16 cellular contexts compared by ENCODE assay signal in genomic region chr20:44580581-44581268, GRCh38. TPM values are rescaled to one million over a fixed set of nuclear protein-coding genes. Genes with fewer than 3 reads are reported as not detected.
A peak's percentile ranks its signal among the peaks of the same experiment; 100 is the strongest.
DNase-seq lines count a peak whose midpoint lies in the region; ATAC-seq and TF ChIP-seq lines count a peak whose summit lies in the region.
"Had no signal": no experiment of that assay in that cellular context is flagged by ENCODE, and none has a peak within 500 bp of the region (broad histone marks: within the 10 kb centered on the region; RNA-seq: fewer than 3 reads in every experiment).

No MANE protein-coding gene starts in this region.

- H3K4me3 ChIP-seq in coronary artery (no peak overlapping the region), upper lobe of right lung (no peak overlapping the region)
- H3K4me3 ChIP-seq: GM23338, suprapubic skin had no signal

- H3K9me3 Mint-ChIP-seq in activated CD4-positive, alpha-beta memory T cell treated with anti-CD3 and anti-CD28 coated beads for 36 hours = no peaks in the 10 kb centered on the region
- H3K9me3 Mint-ChIP-seq in activated CD4-positive, alpha-beta memory T cell treated with anti-CD3 and anti-CD28 coated beads, Interleukin-2, amount 10 ng/mL, durations not matched to agents 7 days and 5 days = no peaks in the 10 kb centered on the region
- no peaks in the 10 kb centered on the region for H3K9me3 Mint-ChIP-seq in natural killer cell
- H3K9me3 Mint-ChIP-seq: effector memory CD8-positive, alpha-beta T cell; GM23338 had no signal

- peaks cover 3% of the 10 kb centered on the region for H3K27me3 Mint-ChIP-seq in activated CD4-positive, alpha-beta memory T cell treated with anti-CD3 and anti-CD28 coated beads for 36 hours
- no peaks in the 10 kb centered on the region for H3K27me3 Mint-ChIP-seq in activated CD4-positive, alpha-beta memory T cell treated with anti-CD3 and anti-CD28 coated beads, Interleukin-2, amount 10 ng/mL, durations not matched to agents 7 days and 5 days
- no peaks in the 10 kb centered on the region for H3K27me3 Mint-ChIP-seq in natural killer cell (ENCODE audit: low read depth in 2 of 2)

- CTCF ChIA-PET in activated CD4-positive, alpha-beta memory T cell treated with anti-CD3 and anti-CD28 coated beads for 36 hours (lab: Charles Lee) = interaction anchor here (1.0 kb wide), 1 partner anchor 197 kb away, joined by 3 read pairs; no protein-coding TSS in a partner anchor
- CTCF ChIA-PET in activated CD4-positive, alpha-beta memory T cell treated with anti-CD3 and anti-CD28 coated beads, Interleukin-2, amount 10 ng/mL, durations not matched to agents 7 days and 5 days (lab: Charles Lee) = no interaction called here

- H3K27me3 ChIP-seq in upper lobe of right lung = no peaks in the 10 kb centered on the region
- H3K27me3 ChIP-seq: suprapubic skin had no signal

- intact Hi-C loops in activated CD4-positive, alpha-beta memory T cell treated with anti-CD3 and anti-CD28 coated beads for 36 hours (cut with micrococcal nuclease) = no loop called here
- intact Hi-C loops in natural killer cell (cut with micrococcal nuclease) = no loop called here
- intact Hi-C loops in upper lobe of right lung (cut with DNase I) = no loop called here

- H3K4me1 ChIP-seq in upper lobe of right lung = peaks cover 49% of the 10 kb centered on the region

- H3K4me3 Mint-ChIP-seq in activated CD4-positive, alpha-beta memory T cell treated with anti-CD3 and anti-CD28 coated beads for 36 hours = no peak overlapping the region
- H3K4me3 Mint-ChIP-seq in activated CD4-positive, alpha-beta memory T cell treated with anti-CD3 and anti-CD28 coated beads, Interleukin-2, amount 10 ng/mL, durations not matched to agents 7 days and 5 days = no peak overlapping the region
- peak overlapping the region; percentile 17 for H3K4me3 Mint-ChIP-seq in natural killer cell
- H3K4me3 Mint-ChIP-seq: GM23338 had no signal

- no peaks in the 10 kb centered on the region for H3K36me3 Mint-ChIP-seq in activated CD4-positive, alpha-beta memory T cell treated with anti-CD3 and anti-CD28 coated beads for 36 hours
- no peaks in the 10 kb centered on the region for H3K36me3 Mint-ChIP-seq in activated CD4-positive, alpha-beta memory T cell treated with anti-CD3 and anti-CD28 coated beads, Interleukin-2, amount 10 ng/mL, durations not matched to agents 7 days and 5 days (ENCODE audit: low read depth)
- H3K36me3 Mint-ChIP-seq in natural killer cell = no peaks in the 10 kb centered on the region

- peak overlapping the region; percentile 86 to 91 for H3K27ac ChIP-seq in coronary artery
- peak overlapping the region; percentile 84 for H3K27ac ChIP-seq in upper lobe of right lung

- TF ChIP-seq CTCF in coronary artery (IDR thresholded peaks at IDR 0.05) (no peak), natural killer cell (IDR thresholded peaks at IDR 0.05) (no peak), upper lobe of right lung (IDR thresholded peaks at IDR 0.05) (no peak)

- H3K36me3 ChIP-seq in upper lobe of right lung = no peaks in the 10 kb centered on the region
- H3K36me3 ChIP-seq: suprapubic skin had no signal

- no peak overlapping the region for H3K27ac Mint-ChIP-seq in activated CD4-positive, alpha-beta memory T cell treated with anti-CD3 and anti-CD28 coated beads for 36 hours
- no peak overlapping the region for H3K27ac Mint-ChIP-seq in activated CD4-positive, alpha-beta memory T cell treated with anti-CD3 and anti-CD28 coated beads, Interleukin-2, amount 10 ng/mL, durations not matched to agents 7 days and 5 days
- peak overlapping the region; percentile 56 to 72 for H3K27ac Mint-ChIP-seq in natural killer cell
- H3K27ac Mint-ChIP-seq: GM23338 had no signal

- H3K9me3 ChIP-seq in upper lobe of right lung = no peaks in the 10 kb centered on the region
- H3K9me3 ChIP-seq: suprapubic skin had no signal

- ATAC-seq in natural killer cell = no peak
- no peak for ATAC-seq in upper lobe of right lung
- ATAC-seq: GM23338 had no signal

- POLR2A ChIA-PET in activated CD4-positive, alpha-beta memory T cell treated with anti-CD3 and anti-CD28 coated beads for 36 hours (lab: Charles Lee) = no interaction called here
- POLR2A ChIA-PET in activated CD4-positive, alpha-beta memory T cell treated with anti-CD3 and anti-CD28 coated beads, Interleukin-2, amount 10 ng/mL, durations not matched to agents 7 days and 5 days (lab: Charles Lee) = interaction anchor here (1.6 kb wide), 1 partner anchor 18 kb away, joined by 3 read pairs; no protein-coding TSS in a partner anchor

- peak; percentile 20 for DNase-seq in activated CD4-positive, alpha-beta memory T cell treated with anti-CD3 and anti-CD28 coated beads for 36 hours
- no peak for DNase-seq in activated CD4-positive, alpha-beta memory T cell treated with anti-CD3 and anti-CD28 coated beads, Interleukin-2, amount 10 ng/mL, durations not matched to agents 7 days and 5 days
- DNase-seq in coronary artery (ENCODE audit: low spot score) (no peak), natural killer cell (no peak), upper lobe of right lung (no peak), NCI-H2171 treated with DMSO at 0.1 percent for 48 hours (lab: John Stamatoyannopoulos, UW) (no peak)
- DNase-seq in activated naive CD4-positive, alpha-beta T cell treated with anti-CD3 and anti-CD28 coated beads, Interleukin-2, amount 50 U/mL, for 16 hours = no peak
- no peak for DNase-seq in stimulated activated CD4-positive, alpha-beta T cell treated with anti-CD3 and anti-CD28 coated beads, Interleukin-4, amount 100 ng/mL, for 1 hour
- DNase-seq: 8988T; activated T-cell treated with anti-CD3 and anti-CD28 coated beads, Interleukin-2, amount 50 U/mL, for 1 hour; effector memory CD8-positive, alpha-beta T cell; hippocampal formation; NCI-H446 treated with DMSO at 0.1 percent for 48 hours; SIG-M5 had no signal

- H3K4me1 Mint-ChIP-seq in activated CD4-positive, alpha-beta memory T cell treated with anti-CD3 and anti-CD28 coated beads for 36 hours (ENCODE audit: low read depth) = peaks cover 20% of the 10 kb centered on the region
- peaks cover 35% of the 10 kb centered on the region for H3K4me1 Mint-ChIP-seq in activated CD4-positive, alpha-beta memory T cell treated with anti-CD3 and anti-CD28 coated beads, Interleukin-2, amount 10 ng/mL, durations not matched to agents 7 days and 5 days
- peaks cover 52 to 54% of the 10 kb centered on the region in 2 donors for H3K4me1 Mint-ChIP-seq in natural killer cell

RNA-seq across cellular contexts. Expression of gene PKIG, which starts 1.7 kb away (rescaled TPM):
- total RNA-seq in activated CD4-positive, alpha-beta memory T cell treated with anti-CD3 and anti-CD28 coated beads for 36 hours = 1 to 10 TPM; 2.9 to 4.1 TPM
- total RNA-seq in activated CD4-positive, alpha-beta memory T cell treated with anti-CD3 and anti-CD28 coated beads, Interleukin-2, amount 10 ng/mL, durations not matched to agents 7 days and 5 days = 1 to 10 TPM; 1.1 to 1.6 TPM
- total RNA-seq in natural killer cell (1 to 10 TPM in 2 of 3 donors, under 1 TPM in 1; 0.82 to 1.5 (median 1.5) TPM), upper lobe of right lung (88.8 TPM)

RNA-seq across cellular contexts. Expression of gene SERINC3, which starts 58.9 kb away (rescaled TPM):
- 10 to 100 TPM; 57.3 to 58.6 TPM for total RNA-seq in activated CD4-positive, alpha-beta memory T cell treated with anti-CD3 and anti-CD28 coated beads for 36 hours
- total RNA-seq in activated CD4-positive, alpha-beta memory T cell treated with anti-CD3 and anti-CD28 coated beads, Interleukin-2, amount 10 ng/mL, durations not matched to agents 7 days and 5 days = 10 to 100 TPM; 90.8 to 93.3 TPM
- 10 to 100 TPM; 70.1 to 89.6 (median 78.6) TPM for total RNA-seq in natural killer cell
- total RNA-seq in upper lobe of right lung = 143 TPM

Comparison
In these comparisons a context has a peak if more than half of its experiments do, and no peak if none do; other contexts are left out.
1. H3K27ac Mint-ChIP-seq: peak in natural killer cell (2 of 2); none in activated CD4-positive, alpha-beta memory T cell treated with anti-CD3 and anti-CD28 coated beads for 36 hours (single experiment) and activated CD4-positive, alpha-beta memory T cell treated with anti-CD3 and anti-CD28 coated beads, Interleukin-2, amount 10 ng/mL, durations not matched to agents 7 days and 5 days (single experiment).
2. RNA of gene PKIG, which starts 1.7 kb away (total RNA-seq): 88.8 TPM in upper lobe of right lung (single experiment); 2.9 to 4.1 TPM in activated CD4-positive, alpha-beta memory T cell treated with anti-CD3 and anti-CD28 coated beads for 36 hours, 1.1 to 1.6 TPM in activated CD4-positive, alpha-beta memory T cell treated with anti-CD3 and anti-CD28 coated beads, Interleukin-2, amount 10 ng/mL, durations not matched to agents 7 days and 5 days and 0.82 to 1.5 TPM in natural killer cell; every median in the first group is over 10 times any median in the second.